Comparison of ENCODE assay signal across 9 cellular contexts in the genomic region with DNA sequence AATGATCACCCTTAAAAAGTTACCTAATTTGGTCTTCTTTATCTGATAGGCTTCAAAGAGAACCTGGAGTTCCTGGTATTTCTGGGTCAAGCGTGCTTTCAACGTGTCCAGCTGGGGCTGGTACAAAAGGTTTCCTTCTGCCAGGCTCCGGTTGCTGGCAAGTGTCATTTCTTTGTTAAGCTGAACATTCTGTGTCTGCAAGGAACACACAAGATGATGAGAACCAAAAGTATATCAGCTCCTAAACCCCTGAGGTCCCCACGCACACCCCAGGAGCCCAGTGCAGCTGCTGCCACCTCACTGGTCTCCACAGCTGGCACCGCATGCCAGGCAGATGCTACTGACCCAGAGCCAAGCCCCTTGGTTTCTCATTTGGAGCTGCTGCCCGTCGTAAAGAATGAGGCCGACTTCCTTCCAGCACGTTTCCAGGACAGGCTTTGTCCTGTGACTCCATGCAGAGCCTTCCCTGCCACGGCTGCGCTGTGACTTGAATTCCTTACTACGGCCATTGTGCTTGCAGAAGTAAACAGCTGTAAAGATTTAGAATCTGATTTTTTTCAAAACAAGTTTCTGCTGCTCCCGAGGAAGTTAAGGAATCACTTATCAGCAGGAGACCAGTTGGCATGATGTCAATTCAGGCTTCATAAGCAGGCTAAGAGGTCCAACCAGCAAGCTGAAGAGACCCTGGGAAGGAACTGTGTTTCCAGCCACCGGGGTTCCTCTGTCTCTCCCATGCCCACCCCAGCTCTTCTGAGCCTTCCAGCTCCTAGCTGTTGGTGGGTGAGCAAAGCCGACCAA. TPM values are rescaled to one million over a fixed set of nuclear protein-coding genes. Genes with fewer than 3 reads are reported as not detected.
DNase-seq lines count a peak whose midpoint lies in the region; ATAC-seq and TF ChIP-seq lines count a peak whose summit lies in the region.
"Had no signal": no experiment of that assay in that cellular context is flagged by ENCODE, and none has a peak within 500 bp of the region (broad histone marks: within the 10 kb centered on the region; RNA-seq: fewer than 3 reads in every experiment).

No MANE protein-coding gene starts in this region.

- dilution Hi-C loops in IMR-90 (cut with HindIII; ENCODE audit: low sequenced_read_pairs, unreplicated experiment) = no loop called here

- in situ Hi-C loops in IMR-90 (cut with MboI; ENCODE audit: low sequenced_read_pairs) = loop anchor here (5.0 kb wide), 1 partner anchor 81 kb away; no protein-coding TSS in a partner anchor

- H2BK120ac ChIP-seq in IMR-90 (ENCODE audit: low read depth, low read length) = peak overlapping the region; percentile 86

- H3K9me3 ChIP-seq in IMR-90 (ENCODE audit: control insufficient read depth, insufficient read depth, low read length) (no peaks in the 10 kb centered on the region), colonic mucosa (no peaks in the 10 kb centered on the region), muscle layer of colon (ENCODE audit: low read length) (no peaks in the 10 kb centered on the region)

- peak overlapping the region; percentile 97 for H3K4ac ChIP-seq in IMR-90 (ENCODE audit: low read depth, low read length)

- peak overlapping the region; percentile 90 for H4K5ac ChIP-seq in IMR-90 (ENCODE audit: low read depth, low read length)

- H2AK5ac ChIP-seq in IMR-90 (ENCODE audit: low read depth, low read length) = peak overlapping the region; percentile 95

- peak overlapping the region; percentile 65 to 90; a peak in 3 of 4 replicates for H4K8ac ChIP-seq in IMR-90 (ENCODE audit: low read depth in 2 of 2, low read length in 2 of 2)

- DNase-seq in IMR-90 (peak; percentile 70), colonic mucosa (no peak), HT-29 (ENCODE audit: low spot score) (no peak), NCI-H1048 (lab: John Stamatoyannopoulos, UW) (no peak)

- CTCF ChIA-PET in IMR-90 (lab: Yijun Ruan, JAX) = interaction anchor here (0.8 to 1.4 kb wide), 3 partner anchors 9 to 81 kb away, joined by 3 to 6 read pairs (median 4); no protein-coding TSS in a partner anchor

- peak overlapping the region; percentile 92 for H3K4me2 ChIP-seq in IMR-90 (ENCODE audit: low read depth, low read length)

- peak overlapping the region; percentile 98 for H3K23ac ChIP-seq in IMR-90 (ENCODE audit: low read depth, low read length)

- 28% methylated on average over 8 of the region's 15 CpGs; no CpG with 5 or more reads in 1 of the 2 experiments for WGBS in IMR-90 (ENCODE audit: extremely low coverage in 2 of 2, insufficient read length in 1 of 2), 2 experiments

- TF ChIP-seq CTCF in IMR-90 (conservative IDR thresholded peaks at IDR 0.05; ENCODE audit: low read depth, low read length) (no peak), colonic mucosa (IDR thresholded peaks at IDR 0.05) (no peak)

- H2BK5ac ChIP-seq in IMR-90 (ENCODE audit: low read depth, low read length, poor library complexity, severe bottlenecking) = peak overlapping the region; percentile 74

- peak; percentile 30 for ATAC-seq in IMR-90 (ENCODE audit: low read depth)
- ATAC-seq in HG02970 (IDR thresholded peaks at IDR 0.05; ENCODE audit: low FRiP score, unreplicated experiment) = no peak
- no peak for ATAC-seq in HG03196 (IDR thresholded peaks at IDR 0.05; ENCODE audit: unreplicated experiment)

- peak overlapping the region; percentile 95 for H2AK9ac ChIP-seq in IMR-90 (replicated peaks; ENCODE audit: low read depth, low read length, poor library complexity)

- intact Hi-C loops in IMR-90 (cut with micrococcal nuclease) (no loop called here), colonic mucosa (cut with DNase I) (no loop called here)

- H3K56ac ChIP-seq in IMR-90 (ENCODE audit: extremely low read depth, insufficient read depth, low read length) = peak overlapping the region; percentile 58; the same call in 1 of the 2 replicates

- BruUV-seq in IMR-90 (replicated peaks; lab: Mats Ljungman, UMichigan) = no TSS peak

- no peak for TF ChIP-seq RAD21 in IMR-90 (IDR thresholded peaks at IDR 0.05; ENCODE audit: low read length)

- H2AFZ ChIP-seq in ACC112 (ENCODE audit: low read length, unreplicated experiment) = no peak overlapping the region
- H2AFZ ChIP-seq in IMR-90 (replicated peaks; ENCODE audit: low read length, poor library complexity) = peak overlapping the region; percentile 53

- POLR2A ChIA-PET in IMR-90 (lab: Charles Lee; ENCODE audit: unreplicated experiment) = no interaction called here

- peak overlapping the region; percentile 81 for H3K18ac ChIP-seq in IMR-90 (ENCODE audit: low read depth, low read length)

- no peaks in the 10 kb centered on the region; the same call in 1 of the 2 replicates for H3K36me3 ChIP-seq in ACC112 (ENCODE audit: insufficient read depth, low read length)
- peaks cover 38% of the 10 kb centered on the region for H3K36me3 ChIP-seq in IMR-90 (ENCODE audit: control insufficient read depth, insufficient read depth, low read length)
- peaks cover 13% of the 10 kb centered on the region for H3K36me3 ChIP-seq in colonic mucosa
- H3K36me3 ChIP-seq in muscle layer of colon (ENCODE audit: insufficient read depth, low read length) = peaks cover 36% of the 10 kb centered on the region

- H3K79me2 ChIP-seq in ACC112 (ENCODE audit: control insufficient read depth, insufficient read depth, low read length, unreplicated experiment) = peaks cover 46% of the 10 kb centered on the region

- no peaks in the 10 kb centered on the region; the same call in 1 of the 2 replicates for H3K9me1 ChIP-seq in IMR-90 (ENCODE audit: insufficient read depth, low read length)

- peak overlapping the region; percentile 70 for H3K9ac ChIP-seq in IMR-90 (ENCODE audit: low read depth, low read length)
- peak overlapping the region; percentile 61 to 94 for H3K9ac ChIP-seq in colonic mucosa (ENCODE audit: low read depth in 2 of 2, low read length in 2 of 2)
- H3K9ac ChIP-seq in muscle layer of colon (ENCODE audit: low read length) = peak overlapping the region; percentile 19

- peak overlapping the region; percentile 68 for H3K4me3 ChIP-seq in ACC112 (ENCODE audit: low read depth, low read length)
- no peak overlapping the region; the same call in 1 of the 2 replicates for H3K4me3 ChIP-seq in IMR-90 (ENCODE audit: insufficient read depth, low read depth, low read length)
- H3K4me3 ChIP-seq in colonic mucosa = peak overlapping the region; percentile 17
- peak overlapping the region in 1 of 2 donors; percentile 33 for H3K4me3 ChIP-seq in muscle layer of colon (ENCODE audit: low read depth in 1 of 2, low read length in 2 of 2)
- H3K4me3 ChIP-seq: cardiac muscle cell had no signal

- H3K27me3 ChIP-seq in ACC112 (ENCODE audit: insufficient read depth, low read length) (no peaks in the 10 kb centered on the region), IMR-90 (ENCODE audit: control insufficient read depth, insufficient read depth, low read length) (no peaks in the 10 kb centered on the region), colonic mucosa (no peaks in the 10 kb centered on the region), muscle layer of colon (ENCODE audit: control insufficient read depth in 1 of 2, insufficient read depth in 2 of 2, low read length in 2 of 2) (no peaks in the 10 kb centered on the region)
- H3K27me3 ChIP-seq: cardiac muscle cell had no signal

- peak overlapping the region; percentile 91 for H4K91ac ChIP-seq in IMR-90 (ENCODE audit: insufficient read depth, low read depth, low read length)

- H4K20me1 ChIP-seq in IMR-90 (ENCODE audit: insufficient read depth, low read length) = peaks cover 24% of the 10 kb centered on the region

- H2BK20ac ChIP-seq in IMR-90 (ENCODE audit: low read depth, low read length) = peak overlapping the region; percentile 62

- H3K79me1 ChIP-seq in IMR-90 (ENCODE audit: low read depth in 1 of 2, low read length in 2 of 2) = peaks cover 42 to 82% of the 10 kb centered on the region in 2 experiments

- H3K14ac ChIP-seq in IMR-90 (replicated peaks; ENCODE audit: low read depth, low read length) = peak overlapping the region; percentile 98

- H3K27ac ChIP-seq in ACC112 (ENCODE audit: low read depth, low read length) = peak overlapping the region; percentile 15; the same call in 1 of the 2 replicates
- H3K27ac ChIP-seq in IMR-90 (ENCODE audit: insufficient read depth, low read length) = peak overlapping the region; percentile 91
- H3K27ac ChIP-seq in colonic mucosa = peak overlapping the region; percentile 67
- peak overlapping the region; percentile 0 for H3K27ac ChIP-seq in muscle layer of colon (ENCODE audit: low read depth, low read length)

- no peak for TF ChIP-seq POLR2A in IMR-90 (IDR thresholded peaks at IDR 0.05; ENCODE audit: low read depth, low read length)

- H2BK15ac ChIP-seq in IMR-90 (ENCODE audit: low read depth, low read length) = peak overlapping the region; percentile 59; the same call in 1 of the 3 replicates

- H3K4me1 ChIP-seq in ACC112 (ENCODE audit: control insufficient read depth, insufficient read depth, low read length, unreplicated experiment) = peaks cover 23% of the 10 kb centered on the region
- H3K4me1 ChIP-seq in IMR-90 (ENCODE audit: control insufficient read depth, insufficient read depth, low read length) = peaks cover 23% of the 10 kb centered on the region
- H3K4me1 ChIP-seq in colonic mucosa = peaks cover 48% of the 10 kb centered on the region
- H3K4me1 ChIP-seq in muscle layer of colon (ENCODE audit: insufficient read depth, low read length) = peaks cover 26% of the 10 kb centered on the region

TF ChIP-seq in IMR-90, 13 proteins besides CTCF, POLR2A, EP300 and RAD21 (continues in another document):
- TF ChIP-seq CHD1 (IDR thresholded peaks at IDR 0.05; ENCODE audit: low read depth, low read length) (no peak), BHLHE40 (IDR thresholded peaks at IDR 0.05; ENCODE audit: low read depth, low read length) (no peak), MXI1 (IDR thresholded peaks at IDR 0.05; ENCODE audit: borderline replicate concordance, low read depth, low read length) (no peak), CEBPB (IDR thresholded peaks at IDR 0.05; ENCODE audit: low read depth, low read length) (no peak), MAFK (IDR thresholded peaks at IDR 0.05; ENCODE audit: low read depth, low read length) (no peak), SMC3 (IDR thresholded peaks at IDR 0.05; ENCODE audit: low read depth, low read length) (no peak), MAZ (IDR thresholded peaks at IDR 0.05; ENCODE audit: borderline replicate concordance, low read depth, low read length) (no peak)

RNA-seq across cellular contexts. Expression of a gene that starts 24.9 kb away (rescaled TPM):
- total RNA-seq in IMR-90 (2012; rRNA removed) (8.6 and 13.9 TPM in 2 replicates), colonic mucosa (10 to 100 TPM; 64.8 to 73.5 TPM)
- 25.7 and 29.9 TPM in 2 replicates for polyA plus RNA-seq in IMR-90 (2012; rRNA removed)
- 30.2 and 32.2 TPM in 2 replicates for polyA plus RNA-seq in IMR-90 (2012; cell fraction: cytosol; rRNA removed)
- 46.1 and 46.4 TPM in 2 replicates for polyA plus RNA-seq in IMR-90 (2012; cell fraction: nucleus; rRNA removed; ENCODE audit: low replicate concordance)
- total RNA-seq in HT-29 (2014; rRNA removed; shearing (Covaris generic)) = 103 and 111 TPM in 2 replicates

RNA-seq across cellular contexts. Expression of a gene that starts 35.8 kb away (rescaled TPM):
- total RNA-seq in IMR-90 (2012; rRNA removed) (9.7 and 13.8 TPM in 2 replicates), colonic mucosa (10 to 100 TPM; 42.6 to 74.2 TPM)
- 18.5 and 20.7 TPM in 2 replicates for polyA plus RNA-seq in IMR-90 (2012; rRNA removed)
- polyA plus RNA-seq in IMR-90 (2012; cell fraction: cytosol; rRNA removed) = 9.6 and 10.4 TPM in 2 replicates
- polyA plus RNA-seq in IMR-90 (2012; cell fraction: nucleus; rRNA removed; ENCODE audit: low replicate concordance) = 96.7 and 158 TPM in 2 replicates
- 109 and 131 TPM in 2 replicates for total RNA-seq in HT-29 (2014; rRNA removed; shearing (Covaris generic))

Comparison
In these comparisons a context has a peak if more than half of its experiments do, and no peak if none do; other contexts are left out.
1. H3K27ac ChIP-seq: peak in every context shown above with its lines; median percentile 91 in IMR-90; 67 in colonic mucosa; 15 in ACC112; 0 in muscle layer of colon.
2. H3K9ac ChIP-seq: peak in every context shown above with its lines; median percentile 78 in colonic mucosa; 70 in IMR-90; 19 in muscle layer of colon.